Comparison of ENCODE assay signal across 1 cellular context in genomic region chr11:122814401-122814800, GRCh38.
TF ChIP-seq lines count a peak whose summit lies in the region.

No MANE protein-coding gene starts in this region.

TF ChIP-seq in SK-N-SH treated with all-trans-retinoic acid at 6 μM for 48 hours, 23 proteins besides CTCF, POLR2A, EP300 and RAD21 (continued from another document):
- TF ChIP-seq ZFP3 (CRISPR knock-in tag; IDR thresholded peaks at IDR 0.05) (no peak), ZNF565 (CRISPR knock-in tag; conservative IDR thresholded peaks at IDR 0.05; ENCODE audit: low read depth) (no peak), SNAI2 (CRISPR knock-in tag; IDR thresholded peaks at IDR 0.05) (no peak)
